28 cellular contexts compared by ENCODE assay signal in the genomic region with DNA sequence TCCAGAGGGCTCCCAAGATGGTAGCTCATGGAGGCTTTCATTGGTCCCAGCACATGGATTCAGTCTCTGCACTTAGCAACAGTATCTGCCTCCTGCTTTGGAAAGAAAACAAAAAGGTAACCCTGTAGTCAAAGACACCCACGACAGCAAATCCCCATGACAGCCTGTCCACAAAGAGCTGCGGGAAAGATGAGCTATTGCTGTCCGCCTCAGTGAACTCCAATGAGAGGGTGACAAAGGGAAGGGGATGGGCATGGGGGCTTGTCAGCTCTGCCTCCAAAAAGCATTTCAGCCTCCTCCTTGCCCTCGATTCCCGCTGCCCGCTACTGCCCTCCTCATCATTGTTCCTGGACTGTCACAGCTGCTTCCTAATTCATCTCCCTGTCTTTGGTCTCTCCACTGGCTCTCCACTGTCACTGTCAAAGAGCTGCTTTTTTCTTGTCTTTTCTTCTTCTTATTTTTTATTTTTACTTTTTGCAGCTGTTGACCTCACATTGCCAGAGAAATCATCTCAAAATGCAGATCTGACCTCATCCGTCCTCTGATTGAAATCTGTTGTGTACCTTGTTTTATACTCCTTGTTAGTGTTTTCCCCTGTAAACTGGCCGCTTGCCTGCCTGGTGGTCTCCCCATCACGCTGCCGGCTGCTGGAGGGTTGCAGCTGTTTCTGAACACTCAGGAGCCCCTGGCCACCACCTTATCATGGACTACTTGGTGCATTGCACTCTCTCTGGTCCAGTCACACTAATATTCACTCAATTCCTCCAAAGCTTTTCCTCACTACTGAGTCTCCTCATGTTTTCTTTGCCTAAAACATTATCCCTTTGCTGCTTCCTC. TPM values are rescaled to one million over a fixed set of nuclear protein-coding genes. Genes with fewer than 3 reads are reported as not detected.
DNase-seq lines count a peak whose midpoint lies in the region; ATAC-seq, FAIRE-seq and TF ChIP-seq lines count a peak whose summit lies in the region.
"Had no signal": no experiment of that assay in that cellular context is flagged by ENCODE, and none has a peak within 500 bp of the region (broad histone marks: within the 10 kb centered on the region; RNA-seq: fewer than 3 reads in every experiment).

No MANE protein-coding gene starts in this region.

- no peak for TF ChIP-seq POLR2A in GM12891 (IDR thresholded peaks at IDR 0.05; ENCODE audit: low read depth, low read length)

- peaks cover 26% of the 10 kb centered on the region for H3K27me3 Mint-ChIP-seq in nephron progenitor cell (ENCODE audit: low read depth, poor library complexity)
- peaks cover 4% of the 10 kb centered on the region for H3K27me3 Mint-ChIP-seq in activated naive CD8-positive, alpha-beta T cell treated with anti-CD3 and anti-CD28 coated beads for 36 hours

- H3K4me1 Mint-ChIP-seq in nephron progenitor cell: peaks cover 17% of the 10 kb centered on the region
- H3K4me1 Mint-ChIP-seq in activated naive CD8-positive, alpha-beta T cell treated with anti-CD3 and anti-CD28 coated beads for 36 hours: no peaks in the 10 kb centered on the region
- H3K4me1 Mint-ChIP-seq: activated naive CD8-positive, alpha-beta T cell treated with anti-CD3 and anti-CD28 coated beads, Interleukin-2, amount 10 ng/mL, durations not matched to agents 7 days and 5 days had no signal

- peak; percentile 13 for FAIRE-seq in GM12891 (lab: Jason Lieb, UNC)
- no peak for FAIRE-seq in D721Med (lab: Jason Lieb, UNC)

- no peaks in the 10 kb centered on the region for H3K9me3 Mint-ChIP-seq in nephron progenitor cell
- no peaks in the 10 kb centered on the region for H3K9me3 Mint-ChIP-seq in activated naive CD8-positive, alpha-beta T cell treated with anti-CD3 and anti-CD28 coated beads for 36 hours
- H3K9me3 Mint-ChIP-seq: activated naive CD8-positive, alpha-beta T cell treated with anti-CD3 and anti-CD28 coated beads, Interleukin-2, amount 10 ng/mL, durations not matched to agents 7 days and 5 days; effector memory CD8-positive, alpha-beta T cell had no signal

- ATAC-seq in GM21423 (IDR thresholded peaks at IDR 0.05; ENCODE audit: unreplicated experiment): no peak
- ATAC-seq: effector memory CD8-positive, alpha-beta T cell had no signal

- H3K9me3 ChIP-seq in SJCRH30 (replicated peaks) (no peaks in the 10 kb centered on the region), left ventricle myocardium inferior (replicated peaks) (no peaks in the 10 kb centered on the region)
- H3K9me3 ChIP-seq: prostate gland, sigmoid colon, tibial nerve had no signal

- H3K4me1 ChIP-seq in SJCRH30 (peaks cover 19% of the 10 kb centered on the region), left ventricle myocardium inferior (no peaks in the 10 kb centered on the region)
- H3K4me1 ChIP-seq: prostate gland, sigmoid colon had no signal

- H3K4me3 ChIP-seq in SJCRH30 (peak overlapping the region; percentile 34), left ventricle myocardium inferior (no peak overlapping the region)
- H3K4me3 ChIP-seq: cardiac muscle cell, coronary artery, prostate gland, sigmoid colon, tibial nerve had no signal

- peak overlapping the region; percentile 41 for H3K27ac Mint-ChIP-seq in nephron progenitor cell
- H3K27ac Mint-ChIP-seq in activated naive CD8-positive, alpha-beta T cell treated with anti-CD3 and anti-CD28 coated beads for 36 hours: no peak overlapping the region
- H3K27ac Mint-ChIP-seq: activated naive CD8-positive, alpha-beta T cell treated with anti-CD3 and anti-CD28 coated beads, Interleukin-2, amount 10 ng/mL, durations not matched to agents 7 days and 5 days; effector memory CD8-positive, alpha-beta T cell had no signal

- H3K27me3 ChIP-seq in SJCRH30 (no peaks in the 10 kb centered on the region), left ventricle myocardium inferior (ENCODE audit: low read depth) (no peaks in the 10 kb centered on the region)
- H3K27me3 ChIP-seq: cardiac muscle cell had no signal

- intact Hi-C loops in left ventricle myocardium inferior (cut with micrococcal nuclease): no loop called here

- no peaks in the 10 kb centered on the region for H3K36me3 Mint-ChIP-seq in nephron progenitor cell (ENCODE audit: low read depth)
- peaks cover 11% of the 10 kb centered on the region for H3K36me3 Mint-ChIP-seq in activated naive CD8-positive, alpha-beta T cell treated with anti-CD3 and anti-CD28 coated beads for 36 hours

- no peak for DNase-seq in GM12891 (ENCODE audit: insufficient read length, low spot score)
- peak; percentile 62 for DNase-seq in NCI-H1092 treated with DMSO at 0.1 percent for 48 hours (lab: John Stamatoyannopoulos, UW)
- DNase-seq in SJCRH30: peak; percentile 85 to 90
- DNase-seq in nephron progenitor cell: no peak
- DNase-seq in left ventricle myocardium inferior: no peak
- DNase-seq in activated naive CD8-positive, alpha-beta T cell treated with anti-CD3 and anti-CD28 coated beads for 36 hours: no peak
- no peak for DNase-seq in D721Med (ENCODE audit: insufficient read length, low spot score)
- DNase-seq: activated CD4-positive, alpha-beta T cell treated with anti-CD3 and anti-CD28 coated beads for 48 hours; activated effector memory CD4-positive, alpha-beta T cell treated with Interleukin-2 at 50 U/mL for 16 hours; activated naive CD8-positive, alpha-beta T cell treated with anti-CD3 and anti-CD28 coated beads, Interleukin-2, amount 10 ng/mL, durations not matched to agents 7 days and 5 days; aorta; effector memory CD8-positive, alpha-beta T cell; erythroblast; HCEC 1CT; hypothalamus; NCI-H1694; NCI-H226; sigmoid colon; stimulated activated CD4-positive, alpha-beta T cell treated with anti-CD3 and anti-CD28 coated beads, Interleukin-4, amount 100 ng/mL, for 1 hour; SW 1271; T-helper 9 cell had no signal

- H3K4me3 Mint-ChIP-seq in nephron progenitor cell: peak overlapping the region; percentile 8
- H3K4me3 Mint-ChIP-seq in activated naive CD8-positive, alpha-beta T cell treated with anti-CD3 and anti-CD28 coated beads for 36 hours: no peak overlapping the region
- H3K4me3 Mint-ChIP-seq: activated naive CD8-positive, alpha-beta T cell treated with anti-CD3 and anti-CD28 coated beads, Interleukin-2, amount 10 ng/mL, durations not matched to agents 7 days and 5 days; effector memory CD8-positive, alpha-beta T cell had no signal

- H3K36me3 ChIP-seq in SJCRH30 (no peaks in the 10 kb centered on the region), left ventricle myocardium inferior (no peaks in the 10 kb centered on the region)
- H3K36me3 ChIP-seq: cardiac muscle cell, prostate gland, sigmoid colon, tibial nerve had no signal

- TF ChIP-seq CTCF in nephron progenitor cell (IDR thresholded peaks at IDR 0.05) (no peak), left ventricle myocardium inferior (IDR thresholded peaks at IDR 0.05; ENCODE audit: borderline replicate concordance) (no peak), D721Med (IDR thresholded peaks at IDR 0.05; ENCODE audit: insufficient read depth, missing control alignments) (no peak)

- H3K27ac ChIP-seq in SJCRH30: peak overlapping the region; percentile 74
- H3K27ac ChIP-seq in left ventricle myocardium inferior (replicated peaks): no peak overlapping the region
- H3K27ac ChIP-seq: cardiac muscle cell, coronary artery, HL-60, KMS-11, prostate gland, sigmoid colon, tibial nerve had no signal

TF ChIP-seq in GM12891, 5 proteins besides CTCF, POLR2A, EP300 and RAD21:
- TF ChIP-seq POLR2AphosphoS5 (IDR thresholded peaks at IDR 0.05; ENCODE audit: low read depth, low read length): no peak
- TF ChIP-seq POU2F2 (IDR thresholded peaks at IDR 0.05; ENCODE audit: low read depth, low read length): no peak
- TF ChIP-seq TAF1 (IDR thresholded peaks at IDR 0.05; ENCODE audit: low read depth, low read length): no peak
- no peak for TF ChIP-seq SPI1 (IDR thresholded peaks at IDR 0.05; ENCODE audit: low read depth, low read length)
- no peak for TF ChIP-seq PAX5 (IDR thresholded peaks at IDR 0.05; ENCODE audit: insufficient read depth, low read length, severe bottlenecking)

RNA-seq across cellular contexts. Expression of a gene that starts 7.9 kb away (rescaled TPM):
- polyA plus RNA-seq in GM12891 (2012; ENCODE audit: low read depth, missing spikeins): 6.9 TPM
- 32.2 and 40.9 TPM in 2 replicates for total RNA-seq in SJCRH30 (2014; rRNA removed; shearing (Covaris generic))
- 12.8 TPM for total RNA-seq in left ventricle myocardium inferior
- 10 to 100 TPM; 14.1 to 14.4 TPM for total RNA-seq in activated naive CD8-positive, alpha-beta T cell treated with anti-CD3 and anti-CD28 coated beads for 36 hours

Comparison
In these comparisons a context has a peak if more than half of its experiments do, and no peak if none do; other contexts are left out.
1. DNase-seq: peak in NCI-H1092 treated with DMSO at 0.1 percent for 48 hours (single experiment) and SJCRH30 (2 of 2); none in GM12891 (single experiment), nephron progenitor cell (single experiment), left ventricle myocardium inferior (single experiment), activated naive CD8-positive, alpha-beta T cell treated with anti-CD3 and anti-CD28 coated beads for 36 hours (single experiment) and D721Med (single experiment).